Comparison of ENCODE assay signal across 8 cellular contexts in the genomic region with DNA sequence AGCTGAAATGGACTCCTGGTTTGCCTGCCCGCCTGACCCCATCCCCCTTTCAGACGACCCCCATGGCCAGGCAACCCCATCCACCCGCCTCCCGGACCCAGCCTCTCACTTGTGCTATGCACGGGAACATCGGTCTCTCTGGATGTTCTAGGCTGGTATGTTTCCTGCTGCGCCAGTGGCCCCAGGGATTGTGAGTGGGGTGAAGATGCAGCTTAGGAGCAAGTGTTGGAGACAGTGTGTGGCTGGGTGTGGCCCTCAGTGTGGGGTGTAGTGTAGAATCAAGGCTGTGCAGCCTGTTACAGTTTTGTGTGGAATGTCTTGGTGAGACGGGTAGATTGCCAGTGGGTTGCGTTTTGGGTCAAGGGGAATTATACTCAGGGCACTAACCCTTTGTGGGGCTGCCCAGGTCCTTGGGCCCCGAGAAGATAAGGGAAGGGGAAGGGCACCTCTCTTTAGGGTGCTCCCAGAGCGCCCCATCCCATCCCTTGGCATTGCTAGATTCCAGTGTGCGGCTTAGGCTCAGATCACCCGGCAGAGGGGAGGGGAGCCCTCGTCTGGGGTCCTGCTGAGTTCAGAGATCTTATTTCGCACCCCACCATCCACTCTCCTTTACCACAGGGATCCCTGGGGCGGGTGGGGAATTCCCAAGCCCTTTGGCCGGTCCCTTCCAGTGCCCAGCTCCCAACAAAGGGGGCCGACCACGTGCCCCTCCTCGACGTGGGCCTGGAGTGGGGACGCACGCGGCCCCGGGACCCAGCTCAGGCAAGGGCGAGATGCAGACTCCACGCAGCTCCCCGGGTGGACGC. TPM values are rescaled to one million over a fixed set of nuclear protein-coding genes. Genes with fewer than 3 reads are reported as not detected.
A peak's percentile ranks its signal among the peaks of the same experiment; 100 is the strongest.
DNase-seq lines count a peak whose midpoint lies in the region; ATAC-seq and TF ChIP-seq lines count a peak whose summit lies in the region.

No MANE protein-coding gene starts in this region.

- no peaks in the 10 kb centered on the region for H3K36me3 Mint-ChIP-seq in activated CD4-positive, alpha-beta T cell treated with anti-CD3 and anti-CD28 coated beads for 36 hours (ENCODE audit: low read depth)
- no peaks in the 10 kb centered on the region for H3K36me3 Mint-ChIP-seq in activated naive CD8-positive, alpha-beta T cell treated with anti-CD3 and anti-CD28 coated beads for 36 hours

- H3K4me1 Mint-ChIP-seq in activated CD4-positive, alpha-beta T cell treated with anti-CD3 and anti-CD28 coated beads for 36 hours = peaks cover 14% of the 10 kb centered on the region
- peaks cover 6% of the 10 kb centered on the region for H3K4me1 Mint-ChIP-seq in activated naive CD8-positive, alpha-beta T cell treated with anti-CD3 and anti-CD28 coated beads for 36 hours

- no peak for TF ChIP-seq POLR2A in suprapubic skin (IDR thresholded peaks at IDR 0.05)

- no peak for TF ChIP-seq EP300 in suprapubic skin (IDR thresholded peaks at IDR 0.05)

- no peak for DNase-seq in activated CD4-positive, alpha-beta T cell treated with anti-CD3 and anti-CD28 coated beads for 36 hours
- no peak for DNase-seq in activated CD4-positive, alpha-beta T cell treated with anti-CD3 and anti-CD28 coated beads, Interleukin-2, amount 50 U/mL, for 48 hours
- no peak for DNase-seq in activated naive CD8-positive, alpha-beta T cell treated with anti-CD3 and anti-CD28 coated beads for 36 hours
- DNase-seq in iris pigment epithelial cell (ENCODE audit: low read depth) = peak; percentile 40
- DNase-seq in suprapubic skin (ENCODE audit: low spot score in 2 of 2) = no peak
- no peak for DNase-seq in effector CD4-positive, alpha-beta T cell
- DNase-seq in GM19240 (ENCODE audit: insufficient read length, low spot score) = no peak
- DNase-seq in NCI-H146 treated with DMSO at 0.1 percent for 48 hours (lab: John Stamatoyannopoulos, UW; ENCODE audit: unreplicated experiment) = no peak

- no peaks in the 10 kb centered on the region for H3K27me3 ChIP-seq in suprapubic skin

- peak overlapping the region; percentile 75 for H3K4me3 Mint-ChIP-seq in activated CD4-positive, alpha-beta T cell treated with anti-CD3 and anti-CD28 coated beads for 36 hours
- peak overlapping the region; percentile 76 for H3K4me3 Mint-ChIP-seq in activated naive CD8-positive, alpha-beta T cell treated with anti-CD3 and anti-CD28 coated beads for 36 hours

- CTCF ChIA-PET in activated CD4-positive, alpha-beta T cell treated with anti-CD3 and anti-CD28 coated beads for 36 hours (lab: Charles Lee) = interaction anchor here (0.6 to 4.5 kb wide), 25 partner anchors 13 to 465 kb away, joined by 3 to 42 read pairs (median 4); a partner anchor contains a TSS

- H3K9me3 ChIP-seq in suprapubic skin = no peaks in the 10 kb centered on the region

- no peaks in the 10 kb centered on the region for H3K9me3 Mint-ChIP-seq in activated CD4-positive, alpha-beta T cell treated with anti-CD3 and anti-CD28 coated beads for 36 hours (ENCODE audit: low read depth)
- no peaks in the 10 kb centered on the region for H3K9me3 Mint-ChIP-seq in activated naive CD8-positive, alpha-beta T cell treated with anti-CD3 and anti-CD28 coated beads for 36 hours

- intact Hi-C loops in activated CD4-positive, alpha-beta T cell treated with anti-CD3 and anti-CD28 coated beads for 36 hours (cut with DNase I, micrococcal nuclease) = loop anchor here (1.0 to 10.0 kb wide), 8 partner anchors 29 to 437 kb away; no protein-coding TSS in a partner anchor

- no peaks in the 10 kb centered on the region for H3K36me3 ChIP-seq in suprapubic skin

- ATAC-seq in activated CD4-positive, alpha-beta T cell treated with anti-CD3 and anti-CD28 coated beads for 36 hours = no peak

- WGBS in suprapubic skin = 36% methylated on average over 11 of the region's 29 CpGs

- H3K27ac Mint-ChIP-seq in activated CD4-positive, alpha-beta T cell treated with anti-CD3 and anti-CD28 coated beads for 36 hours = no peak overlapping the region
- H3K27ac Mint-ChIP-seq in activated naive CD8-positive, alpha-beta T cell treated with anti-CD3 and anti-CD28 coated beads for 36 hours = no peak overlapping the region

- H3K27ac ChIP-seq in suprapubic skin = peak overlapping the region; percentile 98

- POLR2A ChIA-PET in activated CD4-positive, alpha-beta T cell treated with anti-CD3 and anti-CD28 coated beads for 36 hours (lab: Charles Lee) = interaction anchor here (0.7 to 2.1 kb wide), 3 partner anchors 34 to 452 kb away, joined by 3 to 7 read pairs (median 3); a partner anchor contains a TSS

- H3K27me3 Mint-ChIP-seq in activated CD4-positive, alpha-beta T cell treated with anti-CD3 and anti-CD28 coated beads for 36 hours = peaks cover 5% of the 10 kb centered on the region
- H3K27me3 Mint-ChIP-seq in activated naive CD8-positive, alpha-beta T cell treated with anti-CD3 and anti-CD28 coated beads for 36 hours = no peaks in the 10 kb centered on the region

- no peak for TF ChIP-seq CTCF in suprapubic skin (IDR thresholded peaks at IDR 0.05)

- H3K4me1 ChIP-seq in suprapubic skin = peaks cover 45% of the 10 kb centered on the region

- H3K4me3 ChIP-seq in suprapubic skin = peak overlapping the region; percentile 79

RNA-seq across cellular contexts. Expression of a gene that starts 4.6 kb away (rescaled TPM):
- 1 to 10 TPM; 2.6 to 2.8 TPM for total RNA-seq in activated CD4-positive, alpha-beta T cell treated with anti-CD3 and anti-CD28 coated beads for 36 hours
- total RNA-seq in activated naive CD8-positive, alpha-beta T cell treated with anti-CD3 and anti-CD28 coated beads for 36 hours = 1 to 10 TPM; 1.1 to 1.2 TPM
- 1 to 10 TPM; 4.3 to 8.2 (median 6.2) TPM for total RNA-seq in suprapubic skin
